19 cellular contexts compared by ENCODE assay signal in the genomic region with DNA sequence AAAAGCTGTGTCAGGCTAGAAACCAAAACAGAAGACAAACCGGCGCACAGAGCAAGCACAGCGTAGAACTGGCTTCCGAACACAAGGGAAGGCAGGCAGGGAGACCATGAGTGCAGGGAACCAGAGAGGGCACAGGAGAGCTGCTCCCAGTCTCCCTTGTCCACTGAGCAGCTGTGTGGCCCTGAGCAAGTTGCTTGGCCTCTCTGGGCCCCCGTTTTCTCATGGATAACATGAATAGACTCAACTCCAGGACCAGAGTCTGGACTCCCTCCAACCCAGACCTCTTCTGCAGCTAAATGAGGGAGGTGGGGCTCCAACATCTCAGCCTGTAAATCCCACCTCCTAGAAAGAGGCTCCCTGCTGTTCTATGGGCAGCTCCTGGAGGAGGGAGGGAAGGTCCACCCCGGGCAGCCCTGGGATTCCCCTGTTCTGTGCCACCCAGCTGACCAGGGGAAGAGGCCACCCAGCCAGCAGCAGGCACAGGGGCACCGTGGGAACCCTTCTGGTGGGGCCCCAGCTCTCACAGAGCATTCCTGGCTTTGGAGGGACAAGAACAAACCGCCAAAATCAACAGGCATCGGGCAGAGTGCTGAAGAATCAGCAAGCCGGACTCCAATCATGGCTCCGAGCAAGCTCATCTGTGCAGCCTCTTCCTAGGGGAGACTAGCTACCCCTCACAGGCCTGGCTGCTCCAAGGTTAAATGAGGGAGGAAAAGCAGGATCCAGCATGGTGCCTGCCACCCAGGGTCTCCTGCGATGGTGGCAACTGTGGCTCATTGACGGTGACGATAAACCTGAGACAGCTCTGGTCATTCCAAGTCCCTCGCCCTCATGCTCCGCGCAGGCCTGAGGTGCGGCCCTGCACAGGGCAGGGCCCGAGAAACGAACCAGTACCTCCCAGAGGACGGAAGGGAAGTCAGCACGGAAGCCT. TPM values are rescaled to one million over a fixed set of nuclear protein-coding genes. Genes with fewer than 3 reads are reported as not detected.
A peak's percentile ranks its signal among the peaks of the same experiment; 100 is the strongest.
DNase-seq lines count a peak whose midpoint lies in the region; ATAC-seq and TF ChIP-seq lines count a peak whose summit lies in the region.
"Had no signal": no experiment of that assay in that cellular context is flagged by ENCODE, and none has a peak within 500 bp of the region (broad histone marks: within the 10 kb centered on the region; RNA-seq: fewer than 3 reads in every experiment).

No MANE protein-coding gene starts in this region.

- peak overlapping the region; percentile 46 to 65 for H3K27ac Mint-ChIP-seq in effector memory CD8-positive, alpha-beta T cell
- peak overlapping the region; percentile 54 for H3K27ac Mint-ChIP-seq in osteocyte (ENCODE audit: unreplicated experiment)
- H3K27ac Mint-ChIP-seq: activated naive CD4-positive, alpha-beta T cell treated with anti-CD3 and anti-CD28 coated beads, Interleukin-2, amount 50 U/mL, for 24 hours had no signal

- peaks cover 11 to 19% of the 10 kb centered on the region in 2 donors for H3K4me1 Mint-ChIP-seq in effector memory CD8-positive, alpha-beta T cell (ENCODE audit: low read depth in 2 of 2)
- H3K4me1 Mint-ChIP-seq in osteocyte (ENCODE audit: unreplicated experiment): peaks cover 73% of the 10 kb centered on the region

- no peaks in the 10 kb centered on the region for H3K9me3 Mint-ChIP-seq in effector memory CD8-positive, alpha-beta T cell
- no peaks in the 10 kb centered on the region for H3K9me3 Mint-ChIP-seq in osteocyte (ENCODE audit: unreplicated experiment)
- H3K9me3 Mint-ChIP-seq: activated naive CD4-positive, alpha-beta T cell treated with anti-CD3 and anti-CD28 coated beads, Interleukin-2, amount 50 U/mL, for 24 hours; neural progenitor cell had no signal

- H3K9me3 ChIP-seq in SJSA1 (replicated peaks): no peaks in the 10 kb centered on the region

- no peak for ATAC-seq in effector memory CD8-positive, alpha-beta T cell (replicated peaks)
- ATAC-seq: HCT116 had no signal

- H3K4me3 Mint-ChIP-seq in effector memory CD8-positive, alpha-beta T cell: no peak overlapping the region
- H3K4me3 Mint-ChIP-seq in osteocyte (ENCODE audit: unreplicated experiment): no peak overlapping the region
- H3K4me3 Mint-ChIP-seq: activated naive CD4-positive, alpha-beta T cell treated with anti-CD3 and anti-CD28 coated beads, Interleukin-2, amount 50 U/mL, for 24 hours; B cell had no signal

- no peaks in the 10 kb centered on the region for H3K27me3 ChIP-seq in SJSA1 (replicated peaks)
- H3K27me3 ChIP-seq: neural progenitor cell had no signal

- H3K27me3 Mint-ChIP-seq in effector memory CD8-positive, alpha-beta T cell: no peaks in the 10 kb centered on the region
- no peaks in the 10 kb centered on the region for H3K27me3 Mint-ChIP-seq in osteocyte (ENCODE audit: unreplicated experiment)
- H3K27me3 Mint-ChIP-seq: activated naive CD4-positive, alpha-beta T cell treated with anti-CD3 and anti-CD28 coated beads, Interleukin-2, amount 50 U/mL, for 24 hours; B cell had no signal

- H3K36me3 Mint-ChIP-seq in effector memory CD8-positive, alpha-beta T cell (ENCODE audit: insufficient read depth): peaks cover 2% of the 10 kb centered on the region
- H3K36me3 Mint-ChIP-seq in osteocyte (ENCODE audit: unreplicated experiment): no peaks in the 10 kb centered on the region
- H3K36me3 Mint-ChIP-seq: activated naive CD4-positive, alpha-beta T cell treated with anti-CD3 and anti-CD28 coated beads, Interleukin-2, amount 50 U/mL, for 24 hours; neural progenitor cell had no signal

- DNase-seq in DMS 273 (lab: John Stamatoyannopoulos, UW; ENCODE audit: unreplicated experiment): peak; percentile 56
- DNase-seq in DMS 273 treated with DMSO at 0.1 percent for 48 hours (lab: John Stamatoyannopoulos, UW): no peak
- peak; percentile 72 to 77 for DNase-seq in SJSA1 (ENCODE audit: low read depth in 1 of 2, low spot score in 2 of 2)
- no peak for DNase-seq in effector memory CD8-positive, alpha-beta T cell
- DNase-seq in osteocyte (ENCODE audit: extremely low spot score, unreplicated experiment): peak; percentile 83
- no peak for DNase-seq in ACHN
- DNase-seq in stimulated activated CD4-positive, alpha-beta T cell treated with anti-CD3 and anti-CD28 coated beads, Interleukin-4, amount 100 ng/mL, for 24 hours: no peak
- DNase-seq in NCI-H526 treated with DMSO at 0.1 percent for 48 hours (lab: John Stamatoyannopoulos, UW): no peak
- DNase-seq: activated CD4-positive, alpha-beta T cell treated with anti-CD3 and anti-CD28 coated beads, Interleukin-2, amount 50 U/mL, for 4 hours; COR-L47; effector memory CD4-positive, alpha-beta T cell; NCI-H1417 treated with DMSO at 0.1 percent for 48 hours; NCI-H2107; RPMI8226 had no signal

- no peak overlapping the region for H3K4me3 ChIP-seq in SJSA1
- H3K4me3 ChIP-seq: neural progenitor cell had no signal

- in situ Hi-C loops in ACHN (cut with HindIII; ENCODE audit: low pct_ligation_motif_present, low pct_unique_long_range_greater_than_20kb, low sequenced_read_pairs): no loop called here

- peaks cover 43% of the 10 kb centered on the region for H3K4me1 ChIP-seq in SJSA1 (replicated peaks)

- TF ChIP-seq CTCF in osteocyte (IDR thresholded peaks at IDR 0.05): no peak

- H3K27ac ChIP-seq in SJSA1: peak overlapping the region; percentile 53
- H3K27ac ChIP-seq: 22Rv1, neural progenitor cell had no signal

- no peaks in the 10 kb centered on the region for H3K36me3 ChIP-seq in SJSA1
- H3K36me3 ChIP-seq: neural progenitor cell had no signal

RNA-seq across cellular contexts. Expression of gene XXYLT1, which starts 15.1 kb away (rescaled TPM):
- 27.2 and 44.4 TPM in 2 replicates for total RNA-seq in SJSA1 (2014; rRNA removed; shearing (Covaris generic))
- 35.1 and 35.8 TPM in 2 replicates for total RNA-seq in osteocyte

Comparison
In these comparisons a context has a peak if more than half of its experiments do, and no peak if none do; other contexts are left out.
1. DNase-seq: peak in DMS 273 (single experiment), SJSA1 (2 of 2) and osteocyte (single experiment); none in DMS 273 treated with DMSO at 0.1 percent for 48 hours (single experiment), effector memory CD8-positive, alpha-beta T cell (0 of 3), ACHN (single experiment), stimulated activated CD4-positive, alpha-beta T cell treated with anti-CD3 and anti-CD28 coated beads, Interleukin-4, amount 100 ng/mL, for 24 hours (single experiment) and NCI-H526 treated with DMSO at 0.1 percent for 48 hours (single experiment).